In the genomic region with DNA sequence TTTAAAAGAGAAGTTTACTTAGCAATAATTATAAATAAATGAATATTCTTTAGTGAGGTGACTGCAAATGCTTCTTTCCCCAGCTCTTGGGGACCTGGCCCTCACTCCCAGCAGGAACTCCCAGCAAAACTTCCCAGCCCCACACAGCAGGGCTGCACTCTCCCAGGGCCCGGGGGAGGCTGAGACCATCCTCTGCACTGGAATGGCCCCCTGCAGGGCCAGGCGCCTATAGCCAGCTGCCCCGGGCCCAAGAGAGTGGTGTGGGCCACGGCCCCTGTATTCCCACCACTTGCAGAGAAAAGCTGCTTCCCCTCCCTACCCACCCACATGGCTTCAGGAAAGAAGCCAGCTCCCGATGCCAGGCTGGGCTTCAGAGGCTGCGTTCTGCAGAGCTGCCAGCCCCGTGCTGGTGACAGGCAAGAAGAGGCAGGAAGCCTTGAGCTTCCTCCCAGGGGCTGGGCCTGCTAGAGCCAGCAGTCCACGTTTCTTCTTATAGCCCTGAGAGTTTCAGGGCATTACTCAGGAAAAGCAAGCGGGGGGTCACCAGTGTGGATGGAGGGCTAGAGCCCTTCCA, we compare ENCODE assay signal across 13 cellular contexts. TPM values are rescaled to one million over a fixed set of nuclear protein-coding genes. Genes with fewer than 3 reads are reported as not detected.
DNase-seq lines count a peak whose midpoint lies in the region; ATAC-seq and TF ChIP-seq lines count a peak whose summit lies in the region.
"Had no signal": no experiment of that assay in that cellular context is flagged by ENCODE, and none has a peak within 500 bp of the region (broad histone marks: within the 10 kb centered on the region; RNA-seq: fewer than 3 reads in every experiment).

No MANE protein-coding gene starts in this region.

- intact Hi-C loops in head of caudate nucleus (cut with DNase I): no loop called here

- H3F3A ChIP-seq in DOHH2 (ENCODE audit: control insufficient read depth, insufficient read depth): peaks cover 16% of the 10 kb centered on the region

- H3K27ac Mint-ChIP-seq in T-helper 17 cell: peak overlapping the region; percentile 27
- H3K27ac Mint-ChIP-seq: activated naive CD4-positive, alpha-beta T cell treated with anti-CD3 and anti-CD28 coated beads, Interleukin-2, amount 50 U/mL, for 24 hours had no signal

- H3K9me2 ChIP-seq in DOHH2 (replicated peaks; ENCODE audit: control insufficient read depth, low read length): no peaks in the 10 kb centered on the region

- H3K9me3 ChIP-seq in DOHH2 (ENCODE audit: control insufficient read depth, insufficient read depth, low read length) (no peaks in the 10 kb centered on the region), T-helper 17 cell (ENCODE audit: control insufficient read depth, low read length, poor library complexity, severe bottlenecking) (no peaks in the 10 kb centered on the region)
- H3K9me3 ChIP-seq: pancreas, testis had no signal

- peaks cover 77% of the 10 kb centered on the region for H3K36me3 ChIP-seq in DOHH2 (ENCODE audit: control insufficient read depth, low read length)

- peaks cover 49% of the 10 kb centered on the region for H3K4me1 ChIP-seq in DOHH2 (ENCODE audit: control insufficient read depth, low read length)
- H3K4me1 ChIP-seq: testis had no signal

- ATAC-seq in T-helper 17 cell (no peak), esophagus mucosa (no peak), GM21381 (IDR thresholded peaks at IDR 0.05; ENCODE audit: unreplicated experiment) (no peak)
- ATAC-seq: pancreas had no signal

- no peak for TF ChIP-seq CTCF in DOHH2 (IDR thresholded peaks at IDR 0.05; ENCODE audit: low read depth, low read length, poor library complexity, severe bottlenecking)

- no peaks in the 10 kb centered on the region; the same call in 1 of the 2 replicates for H3K79me2 ChIP-seq in DOHH2 (ENCODE audit: control insufficient read depth, low read length)

- H4K20me1 ChIP-seq in DOHH2 (ENCODE audit: control insufficient read depth, insufficient read depth, low read depth, low read length): no peaks in the 10 kb centered on the region

- peak overlapping the region; percentile 14; the same call in 1 of the 2 replicates for H3K4me2 ChIP-seq in DOHH2 (ENCODE audit: low read length)

- DNase-seq in T-helper 17 cell: no peak
- peak in 40 of 42 donors; percentile 46 to 87 (median 72) for DNase-seq in head of caudate nucleus
- peak; percentile 55 for DNase-seq in occipital lobe (lab: John Stamatoyannopoulos, UW)
- no peak for DNase-seq in AG20443 (ENCODE audit: low spot score)
- no peak for DNase-seq in SW 1271 (lab: John Stamatoyannopoulos, UW)
- DNase-seq: cerebellar nuclear complex, pancreas, SIG-M5, testis had no signal

- H3K4me3 Mint-ChIP-seq in T-helper 17 cell: no peak overlapping the region
- H3K4me3 Mint-ChIP-seq: activated naive CD4-positive, alpha-beta T cell treated with anti-CD3 and anti-CD28 coated beads, Interleukin-2, amount 50 U/mL, for 24 hours had no signal

- peak overlapping the region; percentile 95 for H3K27ac ChIP-seq in DOHH2 (ENCODE audit: low read depth, low read length)
- H3K27ac ChIP-seq: pancreas, testis had no signal

- no peak overlapping the region for H3K4me3 ChIP-seq in DOHH2 (ENCODE audit: low read length)
- H3K4me3 ChIP-seq: pancreas, testis had no signal

- H3K27me3 ChIP-seq in DOHH2 (ENCODE audit: control insufficient read depth, low read length): no peaks in the 10 kb centered on the region
- H3K27me3 ChIP-seq: pancreas, testis had no signal

- H3K27me3 Mint-ChIP-seq in T-helper 17 cell: no peaks in the 10 kb centered on the region
- H3K27me3 Mint-ChIP-seq: activated naive CD4-positive, alpha-beta T cell treated with anti-CD3 and anti-CD28 coated beads, Interleukin-2, amount 50 U/mL, for 24 hours had no signal

- H3K36me3 Mint-ChIP-seq in T-helper 17 cell (ENCODE audit: low read depth): no peaks in the 10 kb centered on the region

- H3K4me1 Mint-ChIP-seq in T-helper 17 cell: peaks cover 7% of the 10 kb centered on the region

RNA-seq across cellular contexts. Expression of a gene that starts 20.0 kb away (rescaled TPM):
- total RNA-seq in T-helper 17 cell (10 to 100 TPM; 45.0 to 48.8 TPM), occipital lobe (65.7 TPM), esophagus mucosa (114 TPM)

Comparison
In these comparisons a context has a peak if more than half of its experiments do, and no peak if none do; other contexts are left out.
1. DNase-seq: peak in head of caudate nucleus (40 of 42) and occipital lobe (single experiment); none in T-helper 17 cell (0 of 3), AG20443 (single experiment) and SW 1271 (0 of 2).